34 cellular contexts compared by ENCODE assay signal in the genomic region with DNA sequence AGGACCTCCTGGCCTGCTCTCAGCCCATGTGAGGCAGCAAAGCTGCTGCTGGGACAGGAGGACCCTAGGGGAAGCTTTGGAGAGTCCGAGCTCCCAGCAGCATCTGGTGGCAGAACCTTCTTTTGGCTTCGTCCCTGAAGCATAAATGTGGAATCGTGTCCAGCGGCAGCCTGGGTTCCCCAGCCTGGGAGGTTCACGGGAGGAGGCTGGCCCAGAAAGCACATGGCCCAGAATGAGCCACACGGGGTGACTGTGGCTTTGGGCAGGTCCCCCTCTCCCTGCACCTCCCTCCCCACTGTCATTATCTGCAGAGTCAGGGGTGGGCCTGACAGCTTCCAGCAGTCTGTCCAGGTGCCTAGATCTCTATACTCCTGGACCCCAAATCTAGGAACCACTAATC.
"Had no signal": no experiment of that assay in that cellular context is flagged by ENCODE, and none has a peak within 500 bp of the region (broad histone marks: within the 10 kb centered on the region; RNA-seq: fewer than 3 reads in every experiment).

No MANE protein-coding gene starts in this region.

- H3K4me1 ChIP-seq: ascending aorta, breast epithelium had no signal

- ATAC-seq: activated naive CD4-positive, alpha-beta T cell treated with anti-CD3 and anti-CD28 coated beads, Interleukin-2, amount 50 U/mL, for 72 hours; activated naive CD8-positive, alpha-beta T cell treated with anti-CD3 and anti-CD28 coated beads, Interleukin-2, amount 50 U/mL, for 24 hours; activated T-cell treated with anti-CD3 and anti-CD28 coated beads, Interleukin-2, amount 50 U/mL, for 4 hours; activated T-cell treated with anti-CD3 and anti-CD28 coated beads, Interleukin-2, amount 50 U/mL, for 72 hours; activated T-helper 17 cell treated with anti-CD3 and anti-CD28 coated beads, Interleukin-2, amount 50 U/mL, for 72 hours; body of pancreas had no signal

- DNase-seq: activated effector memory CD4-positive, alpha-beta T cell treated with anti-CD3 and anti-CD28 coated beads, Interleukin-2, amount 50 U/mL, for 16 hours; activated effector memory CD4-positive, alpha-beta T cell treated with Interleukin-2 at 50 U/mL for 16 hours; activated gamma-delta T cell; activated gamma-delta T cell treated with Interleukin-2 at 50 U/mL for 16 hours; activated naive CD4-positive, alpha-beta T cell; activated naive CD4-positive, alpha-beta T cell treated with anti-CD3 and anti-CD28 coated beads for 36 hours; activated naive CD4-positive, alpha-beta T cell treated with anti-CD3 and anti-CD28 coated beads, Interleukin-2, amount 10 ng/mL, durations not matched to agents 7 days and 5 days; activated naive CD4-positive, alpha-beta T cell treated with anti-CD3 and anti-CD28 coated beads, Interleukin-2, amount 50 U/mL, for 16 hours; activated naive CD4-positive, alpha-beta T cell treated with Interleukin-2 at 50 U/mL for 16 hours; activated naive CD8-positive, alpha-beta T cell treated with anti-CD3 and anti-CD28 coated beads for 36 hours; activated naive CD8-positive, alpha-beta T cell treated with anti-CD3 and anti-CD28 coated beads, Interleukin-2, amount 10 ng/mL, durations not matched to agents 7 days and 5 days; activated naive CD8-positive, alpha-beta T cell treated with anti-CD3 and anti-CD28 coated beads, Interleukin-2, amount 50 U/mL, for 24 hours; activated T-cell treated with anti-CD3 and anti-CD28 coated beads, Interleukin-2, amount 50 U/mL, for 1 hour; activated T-cell treated with anti-CD3 and anti-CD28 coated beads, Interleukin-2, amount 50 U/mL, for 24 hours; activated T-cell treated with anti-CD3 and anti-CD28 coated beads, Interleukin-2, amount 50 U/mL, for 4 hours; activated T-cell treated with anti-CD3 and anti-CD28 coated beads, Interleukin-2, amount 50 U/mL, for 48 hours; activated T-cell treated with anti-CD3 and anti-CD28 coated beads, Interleukin-2, amount 50 U/mL, for 72 hours; adrenal gland; amniotic stem cell; amygdala; anterior cingulate cortex; aorta; body of pancreas; brain microvascular endothelial cell; caudate nucleus; central memory CD4-positive, alpha-beta T cell; cerebellar nuclear complex had no signal

- FAIRE-seq: astrocyte, bronchial epithelial cell had no signal

- H3K9me3 ChIP-seq: adrenal gland, ascending aorta, body of pancreas, breast epithelium had no signal

- H3K27me3 ChIP-seq: adrenal gland, ascending aorta, body of pancreas, brain microvascular endothelial cell, breast epithelium, cardiac muscle cell had no signal

- H3K36me3 ChIP-seq: adrenal gland, ascending aorta, brain microvascular endothelial cell, breast epithelium, cardiac muscle cell had no signal

- H3K4me3 ChIP-seq: adrenal gland, ascending aorta, body of pancreas, breast epithelium, cardiac muscle cell had no signal

- H3K27ac ChIP-seq: adrenal gland, ascending aorta, body of pancreas, brain microvascular endothelial cell, breast epithelium, cardiac muscle cell had no signal
